ENCODE assay signal across 16 cellular contexts in genomic region chr7:15750741-15751140, GRCh38.
DNase-seq lines count a peak whose midpoint lies in the region; ATAC-seq and TF ChIP-seq lines count a peak whose summit lies in the region.
"Had no signal": no experiment of that assay in that cellular context is flagged by ENCODE, and none has a peak within 500 bp of the region (broad histone marks: within the 10 kb centered on the region; RNA-seq: fewer than 3 reads in every experiment).

No MANE protein-coding gene starts in this region.

- ATAC-seq in IMR-90 (ENCODE audit: low read depth): no peak
- ATAC-seq in HG02840 (IDR thresholded peaks at IDR 0.05; ENCODE audit: low FRiP score, unreplicated experiment): no peak
- ATAC-seq: CD8-positive, alpha-beta T cell; K562 had no signal

- in situ Hi-C loops in IMR-90 (cut with MboI; ENCODE audit: low sequenced_read_pairs) (no loop called here), astrocyte of the spinal cord (cut with HindIII; ENCODE audit: low sequenced_read_pairs) (no loop called here)

- DNase-seq in GM04504 (ENCODE audit: low read depth) (peak; percentile 31), IMR-90 (no peak), astrocyte of the spinal cord (ENCODE audit: low read depth, low spot score) (peak; percentile 58), skeletal muscle cell (ENCODE audit: low read depth) (peak; percentile 31), Peyer's patch (no peak), CD14-positive monocyte (ENCODE audit: low spot score) (no peak), AG20443 (ENCODE audit: low spot score) (no peak)
- DNase-seq: CD8-positive, alpha-beta T cell; NCI-H1436 treated with DMSO at 0.1 percent for 48 hours; NCI-H2029 treated with DMSO at 0.1 percent for 48 hours; NCI-H2171 treated with DMSO at 0.1 percent for 48 hours; NCI-H774 had no signal

- no peaks in the 10 kb centered on the region for H3K4me1 ChIP-seq in IMR-90 (ENCODE audit: control insufficient read depth, insufficient read depth, low read length)
- H3K4me1 ChIP-seq in Peyer's patch: no peaks in the 10 kb centered on the region
- H3K4me1 ChIP-seq: HAP-1 had no signal

- CTCF ChIA-PET in IMR-90 (lab: Yijun Ruan, JAX): no interaction called here

- no peak overlapping the region for H3K4ac ChIP-seq in IMR-90 (ENCODE audit: low read depth, low read length)

- H2AK5ac ChIP-seq in IMR-90 (ENCODE audit: low read depth, low read length): no peak overlapping the region

- H3K79me1 ChIP-seq in IMR-90 (ENCODE audit: low read depth in 1 of 2, low read length in 2 of 2): no peaks in the 10 kb centered on the region

- no peak overlapping the region for H2AK9ac ChIP-seq in IMR-90 (replicated peaks; ENCODE audit: low read depth, low read length, poor library complexity)

- H2BK5ac ChIP-seq in IMR-90 (ENCODE audit: low read depth, low read length, poor library complexity, severe bottlenecking): no peak overlapping the region

- no TSS peak for BruUV-seq in IMR-90 (replicated peaks; lab: Mats Ljungman, UMichigan)

- peak overlapping the region; percentile 43; the same call in 1 of the 2 replicates for H2BK20ac ChIP-seq in IMR-90 (ENCODE audit: low read depth, low read length)

- no peaks in the 10 kb centered on the region for H3K4me1 Mint-ChIP-seq in CD14-positive monocyte

- H3K36me3 ChIP-seq in IMR-90 (ENCODE audit: control insufficient read depth, insufficient read depth, low read length): no peaks in the 10 kb centered on the region
- no peaks in the 10 kb centered on the region for H3K36me3 ChIP-seq in Peyer's patch
- H3K36me3 ChIP-seq: HAP-1 had no signal

- no peak overlapping the region for H3K9ac ChIP-seq in IMR-90 (ENCODE audit: low read depth, low read length)

- H3K14ac ChIP-seq in IMR-90 (replicated peaks; ENCODE audit: low read depth, low read length): 0 out of 2 replicates have a peak overlapping the region, but pooled peaks have one; percentile 19

- no peak overlapping the region for H4K8ac ChIP-seq in IMR-90 (ENCODE audit: low read depth in 2 of 2, low read length in 2 of 2)

- no peaks in the 10 kb centered on the region for H3K27me3 ChIP-seq in IMR-90 (ENCODE audit: control insufficient read depth, insufficient read depth, low read length)
- H3K27me3 ChIP-seq in Peyer's patch: no peaks in the 10 kb centered on the region

- no peak overlapping the region for H3K56ac ChIP-seq in IMR-90 (ENCODE audit: extremely low read depth, insufficient read depth, low read length)

- TF ChIP-seq CTCF in IMR-90 (conservative IDR thresholded peaks at IDR 0.05; ENCODE audit: low read depth, low read length) (no peak), astrocyte of the spinal cord (IDR thresholded peaks at IDR 0.05; ENCODE audit: low read depth, low read length) (no peak), Peyer's patch (IDR thresholded peaks at IDR 0.05) (no peak), CD14-positive monocyte (IDR thresholded peaks at IDR 0.05) (no peak)

- no peaks in the 10 kb centered on the region for H3K9me1 ChIP-seq in IMR-90 (ENCODE audit: insufficient read depth, low read length)

- H2BK15ac ChIP-seq in IMR-90 (ENCODE audit: low read depth, low read length): no peak overlapping the region

- no peak overlapping the region for H3K27ac ChIP-seq in IMR-90 (ENCODE audit: insufficient read depth, low read length)
- H3K27ac ChIP-seq in Peyer's patch: no peak overlapping the region
- H3K27ac ChIP-seq: HL-60 had no signal

- no peak overlapping the region for H3K27ac Mint-ChIP-seq in CD14-positive monocyte
- H3K27ac Mint-ChIP-seq: CD8-positive, alpha-beta T cell had no signal

- H4K20me1 ChIP-seq in IMR-90 (ENCODE audit: insufficient read depth, low read length): no peaks in the 10 kb centered on the region

- no peak overlapping the region for H3K4me2 ChIP-seq in IMR-90 (ENCODE audit: low read depth, low read length)

- H3K18ac ChIP-seq in IMR-90 (ENCODE audit: low read depth, low read length): no peak overlapping the region

- H3K27me3 Mint-ChIP-seq in CD14-positive monocyte (ENCODE audit: low read depth in 3 of 3): no peaks in the 10 kb centered on the region

- no peaks in the 10 kb centered on the region for H3K36me3 Mint-ChIP-seq in CD14-positive monocyte
- H3K36me3 Mint-ChIP-seq: CD8-positive, alpha-beta T cell had no signal

- H3K23ac ChIP-seq in IMR-90 (ENCODE audit: low read depth, low read length): no peak overlapping the region

- H4K5ac ChIP-seq in IMR-90 (ENCODE audit: low read depth, low read length): no peak overlapping the region

- no peak overlapping the region for H2AFZ ChIP-seq in IMR-90 (replicated peaks; ENCODE audit: low read length, poor library complexity)

- no peak overlapping the region for H2BK120ac ChIP-seq in IMR-90 (ENCODE audit: low read depth, low read length)

- no peak for TF ChIP-seq RAD21 in IMR-90 (IDR thresholded peaks at IDR 0.05; ENCODE audit: low read length)

- dilution Hi-C loops in IMR-90 (cut with HindIII; ENCODE audit: low sequenced_read_pairs, unreplicated experiment): no loop called here

- H3K9me3 ChIP-seq in IMR-90 (ENCODE audit: control insufficient read depth, insufficient read depth, low read length): no peaks in the 10 kb centered on the region
- H3K9me3 ChIP-seq in Peyer's patch: no peaks in the 10 kb centered on the region

- no peak overlapping the region for H3K4me3 Mint-ChIP-seq in CD14-positive monocyte
- H3K4me3 Mint-ChIP-seq: CD8-positive, alpha-beta T cell had no signal

- WGBS in IMR-90 (ENCODE audit: extremely low coverage in 2 of 2, insufficient read length in 1 of 2), 2 experiments: no CpG with 5 or more reads among the region's 3 CpGs

- POLR2A ChIA-PET in IMR-90 (lab: Charles Lee; ENCODE audit: unreplicated experiment): no interaction called here

- intact Hi-C loops in IMR-90 (cut with micrococcal nuclease) (no loop called here), CD14-positive monocyte (cut with micrococcal nuclease) (no loop called here)

- no peak for TF ChIP-seq POLR2A in IMR-90 (IDR thresholded peaks at IDR 0.05; ENCODE audit: low read depth, low read length)
- TF ChIP-seq POLR2A in Peyer's patch (IDR thresholded peaks at IDR 0.05): no peak

- H3K4me3 ChIP-seq in IMR-90 (ENCODE audit: insufficient read depth, low read depth, low read length) (no peak overlapping the region), astrocyte of the spinal cord (ENCODE audit: low read depth, low read length) (no peak overlapping the region), skeletal muscle cell (ENCODE audit: low read depth, low read length) (no peak overlapping the region), Peyer's patch (no peak overlapping the region)
- H3K4me3 ChIP-seq: HAP-1, K562 had no signal

- H3K9me3 Mint-ChIP-seq in CD14-positive monocyte: peaks cover 2 to 5% (median 3%) of the 10 kb centered on the region in 7 donors

- no peak overlapping the region for H4K91ac ChIP-seq in IMR-90 (ENCODE audit: insufficient read depth, low read depth, low read length)

TF ChIP-seq in IMR-90, 13 proteins besides CTCF, POLR2A, EP300 and RAD21:
- TF ChIP-seq RCOR1 (IDR thresholded peaks at IDR 0.05; ENCODE audit: insufficient replicate concordance, low read length) (no peak), CEBPB (IDR thresholded peaks at IDR 0.05; ENCODE audit: low read depth, low read length) (no peak), SMC3 (IDR thresholded peaks at IDR 0.05; ENCODE audit: low read depth, low read length) (no peak), MAZ (IDR thresholded peaks at IDR 0.05; ENCODE audit: borderline replicate concordance, low read depth, low read length) (no peak), BHLHE40 (IDR thresholded peaks at IDR 0.05; ENCODE audit: low read depth, low read length) (no peak), USF2 (IDR thresholded peaks at IDR 0.05; ENCODE audit: low read depth, low read length) (no peak), CHD1 (IDR thresholded peaks at IDR 0.05; ENCODE audit: low read depth, low read length) (no peak), NFE2L2 (IDR thresholded peaks at IDR 0.05; ENCODE audit: low read depth, low read length) (no peak), MXI1 (IDR thresholded peaks at IDR 0.05; ENCODE audit: borderline replicate concordance, low read depth, low read length) (no peak), ELK1 (IDR thresholded peaks at IDR 0.05; ENCODE audit: borderline replicate concordance, low read depth, low read length) (no peak), RFX5 (IDR thresholded peaks at IDR 0.05; ENCODE audit: low read depth, low read length) (no peak), MAFK (IDR thresholded peaks at IDR 0.05; ENCODE audit: low read depth, low read length) (no peak), FOS (IDR thresholded peaks at IDR 0.05; ENCODE audit: low read depth, low read length) (no peak)
TF ChIP-seq in IMR-90: peak in this region for 0.

Comparison
In these comparisons a context has a peak if more than half of its experiments do, and no peak if none do; other contexts are left out.
1. DNase-seq: peak in GM04504 (single experiment), astrocyte of the spinal cord (single experiment) and skeletal muscle cell (single experiment); none in IMR-90 (single experiment), Peyer's patch (0 of 3), CD14-positive monocyte (single experiment) and AG20443 (single experiment).